In genomic region chr15:77466521-77466920, GRCh38 we compare ENCODE assay signal across 31 cellular contexts.
"Had no signal": no experiment of that assay in that cellular context is flagged by ENCODE, and none has a peak within 500 bp of the region (broad histone marks: within the 10 kb centered on the region; RNA-seq: fewer than 3 reads in every experiment).

No MANE protein-coding gene starts in this region.

- H3K9me3 ChIP-seq: gastroesophageal sphincter, ovary, sigmoid colon, thyroid gland, upper lobe of right lung had no signal

- H3K27me3 ChIP-seq: brain microvascular endothelial cell, gastroesophageal sphincter, ovary, sigmoid colon, thyroid gland, upper lobe of right lung had no signal

- H3K27ac ChIP-seq: brain microvascular endothelial cell, gastroesophageal sphincter, ovary, sigmoid colon, thyroid gland, upper lobe of right lung, VCaP had no signal

- H3K9me3 Mint-ChIP-seq: activated T-helper 17 cell treated with anti-CD3 and anti-CD28 coated beads, Interleukin-2, amount 50 U/mL, for 72 hours; effector memory CD8-positive, alpha-beta T cell; naive B cell; stimulated activated effector memory CD8-positive, alpha-beta T cell treated with anti-CD3 and anti-CD28 coated beads, Interleukin-12 subunit alpha, Interleukin-12 subunit beta, amount 100 ng/mL, for 72 hours; stimulated activated naive CD8-positive, alpha-beta T cell treated with anti-CD3 and anti-CD28 coated beads, Interleukin-15, amount 100 ng/mL, for 72 hours; T-helper 1 cell treated with Interleukin-12 subunit alpha and Interleukin-12 subunit beta and Interleukin-4 antibody, amounts not matched to agents 30 μg/mL and 1 μg/mL, for 36 hours had no signal

- H3K36me3 ChIP-seq: ovary had no signal

- H3K27ac Mint-ChIP-seq: activated T-helper 17 cell treated with anti-CD3 and anti-CD28 coated beads, Interleukin-2, amount 50 U/mL, for 72 hours; stimulated activated effector memory CD8-positive, alpha-beta T cell treated with anti-CD3 and anti-CD28 coated beads, Interleukin-12 subunit alpha, Interleukin-12 subunit beta, amount 100 ng/mL, for 72 hours; stimulated activated naive CD8-positive, alpha-beta T cell treated with anti-CD3 and anti-CD28 coated beads, Interleukin-15, amount 100 ng/mL, for 72 hours; T-helper 1 cell treated with Interleukin-12 subunit alpha and Interleukin-12 subunit beta and Interleukin-4 antibody, amounts not matched to agents 30 μg/mL and 1 μg/mL, for 36 hours had no signal

- H3K4me1 ChIP-seq: gastroesophageal sphincter, thyroid gland, upper lobe of right lung had no signal

- H3K4me1 Mint-ChIP-seq: activated T-helper 17 cell treated with anti-CD3 and anti-CD28 coated beads, Interleukin-2, amount 50 U/mL, for 72 hours; naive B cell; stimulated activated naive CD8-positive, alpha-beta T cell treated with anti-CD3 and anti-CD28 coated beads, Interleukin-15, amount 100 ng/mL, for 72 hours had no signal

- DNase-seq: activated CD4-positive, alpha-beta T cell treated with anti-CD3 and anti-CD28 coated beads for 48 hours; activated CD4-positive, alpha-beta T cell treated with anti-CD3 and anti-CD28 coated beads, Interleukin-2, amount 50 U/mL, for 48 hours; activated CD8-positive, alpha-beta memory T cell treated with anti-CD3 and anti-CD28 coated beads for 24 hours; activated gamma-delta T cell treated with Interleukin-2 at 50 U/mL for 16 hours; activated naive CD4-positive, alpha-beta T cell treated with anti-CD3 and anti-CD28 coated beads, Interleukin-2, amount 50 U/mL, for 16 hours; activated T-cell treated with anti-CD3 and anti-CD28 coated beads, Interleukin-2, amount 50 U/mL, for 1 hour; amniotic stem cell; brain microvascular endothelial cell; caudate nucleus; cortex of kidney; effector memory CD8-positive, alpha-beta T cell; head of caudate nucleus; naive B cell; ovary; sigmoid colon; small intestine; stimulated activated CD4-positive, alpha-beta T cell treated with anti-CD3 and anti-CD28 coated beads, Interleukin-4, amount 100 ng/mL, for 24 hours; stimulated activated naive CD8-positive, alpha-beta T cell treated with anti-CD3 and anti-CD28 coated beads, Interleukin-15, amount 100 ng/mL, for 72 hours; substantia nigra; T-helper 9 cell; thyroid gland; upper lobe of right lung had no signal

- H3K27me3 Mint-ChIP-seq: activated T-helper 17 cell treated with anti-CD3 and anti-CD28 coated beads, Interleukin-2, amount 50 U/mL, for 72 hours; effector memory CD8-positive, alpha-beta T cell; naive B cell; progenitor cell of endocrine pancreas; stimulated activated naive CD8-positive, alpha-beta T cell treated with anti-CD3 and anti-CD28 coated beads, Interleukin-15, amount 100 ng/mL, for 72 hours had no signal

- H3K4me3 ChIP-seq: gastroesophageal sphincter, lung, ovary, sigmoid colon, thyroid gland, upper lobe of right lung had no signal

- ATAC-seq: activated CD4-positive, CD25-positive, alpha-beta regulatory T cell treated with anti-CD3 and anti-CD28 coated beads, Interleukin-2, amount 50 U/mL, for 24 hours; activated T-helper 17 cell treated with anti-CD3 and anti-CD28 coated beads, Interleukin-2, amount 50 U/mL, for 72 hours; effector memory CD8-positive, alpha-beta T cell; gastroesophageal sphincter; left lobe of liver; stimulated activated effector memory CD8-positive, alpha-beta T cell treated with anti-CD3 and anti-CD28 coated beads, Interleukin-12 subunit alpha, Interleukin-12 subunit beta, amount 100 ng/mL, for 72 hours; stimulated activated naive CD8-positive, alpha-beta T cell treated with anti-CD3 and anti-CD28 coated beads, Interleukin-15, amount 100 ng/mL, for 72 hours; upper lobe of right lung had no signal

- H3K4me3 Mint-ChIP-seq: activated T-helper 17 cell treated with anti-CD3 and anti-CD28 coated beads, Interleukin-2, amount 50 U/mL, for 72 hours; effector memory CD8-positive, alpha-beta T cell; naive B cell; stimulated activated effector memory CD8-positive, alpha-beta T cell treated with anti-CD3 and anti-CD28 coated beads, Interleukin-12 subunit alpha, Interleukin-12 subunit beta, amount 100 ng/mL, for 72 hours; stimulated activated naive CD8-positive, alpha-beta T cell treated with anti-CD3 and anti-CD28 coated beads, Interleukin-15, amount 100 ng/mL, for 72 hours; T-helper 1 cell treated with Interleukin-12 subunit alpha and Interleukin-12 subunit beta and Interleukin-4 antibody, amounts not matched to agents 30 μg/mL and 1 μg/mL, for 36 hours had no signal
